Comparison of ENCODE assay signal across 1 cellular context in the genomic region with DNA sequence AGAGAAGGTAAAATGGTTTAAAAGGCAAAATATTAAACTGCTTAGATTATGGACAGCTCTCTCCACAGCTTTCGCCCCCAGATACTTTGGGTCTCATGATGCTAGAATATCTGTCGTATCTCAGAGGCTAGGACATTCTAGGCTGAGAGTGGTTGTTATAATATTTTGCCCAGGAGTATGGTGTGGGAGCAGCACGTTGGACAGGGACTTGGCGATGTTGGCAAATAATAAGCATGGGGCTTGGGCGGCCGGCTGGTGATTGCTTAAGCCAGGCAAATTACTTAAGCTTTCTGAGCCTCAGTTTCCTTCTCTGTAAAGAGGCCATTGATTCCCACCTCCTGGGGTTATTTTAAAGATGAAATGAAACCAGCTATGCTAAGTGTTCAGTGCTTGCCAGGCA.
TF ChIP-seq lines count a peak whose summit lies in the region.

No MANE protein-coding gene starts in this region.

TF ChIP-seq in SK-N-SH treated with all-trans-retinoic acid at 6 μM for 48 hours, 23 proteins besides CTCF, POLR2A, EP300 and RAD21 (continued from another document):
- no peak for TF ChIP-seq POU6F1 (CRISPR knock-in tag; IDR thresholded peaks at IDR 0.05; ENCODE audit: borderline replicate concordance, low read depth)
